Comparison of ENCODE assay signal across 8 cellular contexts in genomic region chr5:78649220-78649700, GRCh38. TPM values are rescaled to one million over a fixed set of nuclear protein-coding genes. Genes with fewer than 3 reads are reported as not detected.
A peak's percentile ranks its signal among the peaks of the same experiment; 100 is the strongest.
DNase-seq lines count a peak whose midpoint lies in the region; ATAC-seq and TF ChIP-seq lines count a peak whose summit lies in the region.

No MANE protein-coding gene starts in this region.

- intact Hi-C loops in body of pancreas (cut with DNase I), result no loop called here
- intact Hi-C loops in upper lobe of right lung (cut with DNase I), result no loop called here

- 5 to 9% methylated on average over 13 to 23 of the region's 23 CpGs for WGBS in body of pancreas, 2 donors
- 17% methylated on average over 23 of the region's 23 CpGs for whole genome bisulfite sequencing in liver

- H3K9me3 ChIP-seq in body of pancreas (no peaks in the 10 kb centered on the region), liver (ENCODE audit: control insufficient read depth in 4 of 4, low read length in 3 of 4) (no peaks in the 10 kb centered on the region), upper lobe of right lung (no peaks in the 10 kb centered on the region)

- no peak for TF ChIP-seq CTCF in body of pancreas (IDR thresholded peaks at IDR 0.05)
- TF ChIP-seq CTCF in liver (IDR thresholded peaks at IDR 0.05; ENCODE audit: low read depth, low read length, missing input control), result no peak
- no peak for TF ChIP-seq CTCF in upper lobe of right lung (IDR thresholded peaks at IDR 0.05)

- H3K4me3 Mint-ChIP-seq in activated T-cell treated with anti-CD3 and anti-CD28 coated beads, Interleukin-2, amount 50 U/mL, for 4 hours, result peak overlapping the region; percentile 9

- H3K9me3 Mint-ChIP-seq in activated T-cell treated with anti-CD3 and anti-CD28 coated beads, Interleukin-2, amount 50 U/mL, for 4 hours, result no peaks in the 10 kb centered on the region

- no peaks in the 10 kb centered on the region for H3K36me3 Mint-ChIP-seq in activated T-cell treated with anti-CD3 and anti-CD28 coated beads, Interleukin-2, amount 50 U/mL, for 4 hours (ENCODE audit: insufficient read depth)

- no peak for ATAC-seq in activated T-cell treated with anti-CD3 and anti-CD28 coated beads, Interleukin-2, amount 50 U/mL, for 4 hours
- ATAC-seq in body of pancreas, result no peak
- no peak for ATAC-seq in upper lobe of right lung
- ATAC-seq in GM18870 (IDR thresholded peaks at IDR 0.05; ENCODE audit: unreplicated experiment), result no peak

- TF ChIP-seq RAD21 in liver (IDR thresholded peaks at IDR 0.05), result no peak

- H3K4me3 ChIP-seq in body of pancreas (peak overlapping the region; percentile 43 to 84), liver (ENCODE audit: low read depth in 1 of 3, low read length in 3 of 3) (peak overlapping the region in 2 of 3 donors; percentile 52 to 61), upper lobe of right lung (peak overlapping the region; percentile 74)

- no peak for DNase-seq in activated T-cell treated with anti-CD3 and anti-CD28 coated beads, Interleukin-2, amount 50 U/mL, for 4 hours
- DNase-seq in activated T-cell treated with anti-CD3 and anti-CD28 coated beads, Interleukin-2, amount 50 U/mL, for 48 hours, result no peak
- peak in 1 of 4 donors; percentile 23 for DNase-seq in body of pancreas
- DNase-seq in upper lobe of right lung, result no peak
- DNase-seq in activated CD4-positive, alpha-beta T cell treated with anti-CD3 and anti-CD28 coated beads for 4 hours, result no peak
- no peak for DNase-seq in AML-193 (lab: John Stamatoyannopoulos, UW)

- H3K27ac ChIP-seq in body of pancreas, result peak overlapping the region; percentile 92 to 97 (median 96)
- H3K27ac ChIP-seq in liver (ENCODE audit: low read depth in 1 of 2, low read length in 2 of 2), result peak overlapping the region; percentile 14 to 57
- H3K27ac ChIP-seq in upper lobe of right lung, result peak overlapping the region; percentile 78

- H3K27me3 ChIP-seq in body of pancreas (no peaks in the 10 kb centered on the region), liver (ENCODE audit: control insufficient read depth in 4 of 4, insufficient read depth in 4 of 4, low read length in 3 of 4) (peaks cover 0 to 9% (median 2%) of the 10 kb centered on the region in 4 donors), upper lobe of right lung (no peaks in the 10 kb centered on the region)

- no peak for TF ChIP-seq POLR2A in body of pancreas (IDR thresholded peaks at IDR 0.05)

- peak overlapping the region in 1 of 2 donors; percentile 15 for H3K9ac ChIP-seq in liver (ENCODE audit: low read depth in 1 of 2, low read length in 2 of 2)

- H3K36me3 ChIP-seq in body of pancreas (replicated peaks in 1 of 2; ENCODE audit: insufficient read depth in 1 of 2, low read depth in 2 of 2), result no peaks in the 10 kb centered on the region
- no peaks in the 10 kb centered on the region for H3K36me3 ChIP-seq in liver (ENCODE audit: control insufficient read depth in 4 of 4, insufficient read depth in 3 of 4, low read depth in 1 of 4, low read length in 3 of 4)
- H3K36me3 ChIP-seq in upper lobe of right lung, result no peaks in the 10 kb centered on the region

- peaks cover 19% of the 10 kb centered on the region for H3K4me1 ChIP-seq in body of pancreas
- peaks cover 8 to 13% (median 12%) of the 10 kb centered on the region in 4 donors for H3K4me1 ChIP-seq in liver (ENCODE audit: control insufficient read depth in 4 of 4, insufficient read depth in 4 of 4, low read length in 3 of 4)
- H3K4me1 ChIP-seq in upper lobe of right lung, result peaks cover 7% of the 10 kb centered on the region

- peaks cover 39% of the 10 kb centered on the region for H3K27me3 Mint-ChIP-seq in activated T-cell treated with anti-CD3 and anti-CD28 coated beads, Interleukin-2, amount 50 U/mL, for 4 hours (ENCODE audit: low read depth)

- peaks cover 11% of the 10 kb centered on the region for H3K4me1 Mint-ChIP-seq in activated T-cell treated with anti-CD3 and anti-CD28 coated beads, Interleukin-2, amount 50 U/mL, for 4 hours (ENCODE audit: low read depth)

TF ChIP-seq in liver, 16 proteins besides CTCF, POLR2A, EP300 and RAD21:
- TF ChIP-seq TAF1 (conservative IDR thresholded peaks at IDR 0.05), result no peak
- TF ChIP-seq SP1 (IDR thresholded peaks at IDR 0.05), result no peak
- no peak for TF ChIP-seq EGR1 (IDR thresholded peaks at IDR 0.05; ENCODE audit: low read depth in 2 of 2)
- TF ChIP-seq JUND (IDR thresholded peaks at IDR 0.05), result no peak
- TF ChIP-seq NR2F2 (IDR thresholded peaks at IDR 0.05), result no peak
- no peak for TF ChIP-seq YY1 (IDR thresholded peaks at IDR 0.05)
- no peak for TF ChIP-seq FOXA1 (IDR thresholded peaks at IDR 0.05)
- no peak for TF ChIP-seq FOXA2 (IDR thresholded peaks at IDR 0.05)
- no peak for TF ChIP-seq RXRA (IDR thresholded peaks at IDR 0.05)
- no peak for TF ChIP-seq REST (IDR thresholded peaks at IDR 0.05)
- TF ChIP-seq HNF4A (conservative IDR thresholded peaks at IDR 0.05), result no peak
- TF ChIP-seq GABPA (IDR thresholded peaks at IDR 0.05 in 1 of 2, conservative IDR thresholded peaks at IDR 0.05 in 1 of 2), result no peak
- no peak for TF ChIP-seq HNF4G (IDR thresholded peaks at IDR 0.05)
- TF ChIP-seq MAX (IDR thresholded peaks at IDR 0.05), result no peak
- TF ChIP-seq, protein P1, sequence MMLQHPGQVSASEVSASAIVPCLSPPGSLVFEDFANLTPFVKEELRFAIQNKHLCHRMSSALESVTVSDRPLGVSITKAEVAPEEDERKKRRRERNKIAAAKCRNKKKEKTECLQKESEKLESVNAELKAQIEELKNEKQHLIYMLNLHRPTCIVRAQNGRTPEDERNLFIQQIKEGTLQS (IDR thresholded peaks at IDR 0.05), result no peak
- no peak for TF ChIP-seq ZBTB33 (IDR thresholded peaks at IDR 0.05)

RNA-seq across cellular contexts. Expression of gene LHFPL2, which starts 0.7 kb away (rescaled TPM):
- under 1 TPM; 0.22 to 0.69 (median 0.23) TPM for total RNA-seq in activated T-cell treated with anti-CD3 and anti-CD28 coated beads, Interleukin-2, amount 50 U/mL, for 4 hours
- total RNA-seq in body of pancreas, result 10 to 100 TPM; 15.5 to 18.7 TPM
- 1 to 10 TPM; 7.2 to 9.4 TPM for total RNA-seq in liver
- 1 to 10 TPM; 1.6 to 3.9 TPM for polyA plus RNA-seq in liver
- total RNA-seq in upper lobe of right lung, result 41.0 TPM

Comparison
In these comparisons a context has a peak if more than half of its experiments do, and no peak if none do; other contexts are left out.
1. H3K27ac ChIP-seq: peak in every context shown above with its lines; median percentile 96 in body of pancreas; 78 in upper lobe of right lung; 36 in liver.
2. RNA of gene LHFPL2, which starts 0.7 kb away (total RNA-seq): 41.0 TPM in upper lobe of right lung (single experiment), 15.5 to 18.7 TPM in body of pancreas and 7.2 to 9.4 TPM in liver; 0.22 to 0.69 TPM in activated T-cell treated with anti-CD3 and anti-CD28 coated beads, Interleukin-2, amount 50 U/mL, for 4 hours; every median in the first group is over 4 times any median in the second.
3. Peak in every context shown above with its lines, with median percentiles within 50 percentile points of each other: H3K4me3 ChIP-seq.